9 cellular contexts compared by ENCODE assay signal in the genomic region with DNA sequence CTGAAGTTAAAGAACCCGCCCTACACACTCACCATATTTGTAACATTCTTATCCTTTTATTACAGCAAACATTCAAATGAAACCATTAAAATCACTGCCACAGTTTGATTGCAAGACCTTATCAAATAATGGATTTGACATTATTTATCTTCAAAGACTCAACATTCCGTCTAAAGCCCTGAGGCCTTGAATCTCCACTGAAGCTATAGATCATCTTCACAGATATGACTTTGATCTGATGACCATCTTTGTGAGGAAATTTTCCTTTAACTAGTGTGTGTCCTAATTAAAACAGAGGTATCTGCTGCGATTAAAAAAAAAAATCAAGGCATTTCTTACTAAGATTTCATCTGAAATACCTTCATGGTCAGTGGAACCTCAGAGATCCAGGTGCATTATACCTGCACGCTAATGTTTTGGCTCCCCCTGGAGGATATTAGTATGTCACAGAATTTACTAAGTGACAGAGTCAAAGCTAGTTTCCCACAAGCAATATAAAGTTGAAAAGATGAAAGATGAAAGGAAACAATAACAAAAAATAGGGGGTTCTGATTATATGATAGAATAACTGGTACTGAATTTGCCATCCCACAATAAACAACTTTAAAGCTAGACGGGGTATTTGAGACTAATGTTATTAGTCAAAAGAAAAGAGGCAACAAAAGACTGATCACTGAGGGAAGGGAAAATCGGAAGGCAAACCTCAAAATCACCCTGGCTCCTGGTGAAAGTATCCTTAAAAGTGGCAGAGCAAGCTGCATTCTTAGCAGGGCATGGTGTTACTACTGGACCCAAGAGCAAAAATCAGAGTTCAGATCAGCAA.
A peak's percentile ranks its signal among the peaks of the same experiment; 100 is the strongest.
DNase-seq lines count a peak whose midpoint lies in the region; ATAC-seq and TF ChIP-seq lines count a peak whose summit lies in the region.
"Had no signal": no experiment of that assay in that cellular context is flagged by ENCODE, and none has a peak within 500 bp of the region (broad histone marks: within the 10 kb centered on the region; RNA-seq: fewer than 3 reads in every experiment).

No MANE protein-coding gene starts in this region.

- H3K79me2 ChIP-seq in GM23338 (replicated peaks; ENCODE audit: insufficient read depth) (no peaks in the 10 kb centered on the region), OCI-LY1 (ENCODE audit: insufficient read depth, low read length) (no peaks in the 10 kb centered on the region)

- H3K36me3 Mint-ChIP-seq in GM23338 (ENCODE audit: low read depth) (no peaks in the 10 kb centered on the region), glutamatergic neuron (ENCODE audit: unreplicated experiment) (no peaks in the 10 kb centered on the region)

- H3K27me3 ChIP-seq in GM23338 (ENCODE audit: insufficient read depth): no peaks in the 10 kb centered on the region
- no peaks in the 10 kb centered on the region for H3K27me3 ChIP-seq in OCI-LY1 (ENCODE audit: insufficient read depth, low read length)
- H3K27me3 ChIP-seq in MG63: no peaks in the 10 kb centered on the region

- peaks cover 2% of the 10 kb centered on the region for H3K27me3 Mint-ChIP-seq in GM23338 (ENCODE audit: insufficient read depth, low read depth, poor library complexity)
- peaks cover 3% of the 10 kb centered on the region for H3K27me3 Mint-ChIP-seq in glutamatergic neuron (ENCODE audit: unreplicated experiment)

- peak; percentile 78 for ATAC-seq in GM23338
- ATAC-seq: stimulated activated naive CD8-positive, alpha-beta T cell treated with anti-CD3 and anti-CD28 coated beads, Interleukin-15, amount 100 ng/mL, for 72 hours had no signal

- H3K27ac ChIP-seq in 22Rv1 (peak overlapping the region; percentile 51), GM23338 (ENCODE audit: low read depth) (no peak overlapping the region), OCI-LY1 (ENCODE audit: low read depth, low read length, poor library complexity, severe bottlenecking) (peak overlapping the region; percentile 1)

- H3K4me1 Mint-ChIP-seq in GM23338: peaks cover 8% of the 10 kb centered on the region; the same call in 2 of the 3 replicates
- no peaks in the 10 kb centered on the region for H3K4me1 Mint-ChIP-seq in glutamatergic neuron (ENCODE audit: low read depth, unreplicated experiment)
- H3K4me1 Mint-ChIP-seq: stimulated activated naive CD8-positive, alpha-beta T cell treated with anti-CD3 and anti-CD28 coated beads, Interleukin-15, amount 100 ng/mL, for 72 hours had no signal

- H4K20me1 ChIP-seq in GM23338 (replicated peaks; ENCODE audit: insufficient read depth): no peaks in the 10 kb centered on the region
- H4K20me1 ChIP-seq in OCI-LY1 (ENCODE audit: insufficient read depth, low read length): no peaks in the 10 kb centered on the region

- H3K27ac Mint-ChIP-seq in GM23338: no peak overlapping the region
- no peak overlapping the region for H3K27ac Mint-ChIP-seq in glutamatergic neuron (ENCODE audit: unreplicated experiment)
- H3K27ac Mint-ChIP-seq: stimulated activated naive CD8-positive, alpha-beta T cell treated with anti-CD3 and anti-CD28 coated beads, Interleukin-15, amount 100 ng/mL, for 72 hours had no signal

- no peak overlapping the region for H3K4me2 ChIP-seq in GM23338
- peak overlapping the region; percentile 57 for H3K4me2 ChIP-seq in OCI-LY1 (ENCODE audit: low read length)

- H3K4me3 Mint-ChIP-seq in GM23338 (no peak overlapping the region), glutamatergic neuron (ENCODE audit: unreplicated experiment) (no peak overlapping the region)
- H3K4me3 Mint-ChIP-seq: stimulated activated naive CD8-positive, alpha-beta T cell treated with anti-CD3 and anti-CD28 coated beads, Interleukin-15, amount 100 ng/mL, for 72 hours had no signal

- H3K9me2 ChIP-seq in GM23338 (ENCODE audit: insufficient read depth) (no peaks in the 10 kb centered on the region; the same call in 1 of the 2 replicates), OCI-LY1 (ENCODE audit: low read depth, low read length) (no peaks in the 10 kb centered on the region)

- no peaks in the 10 kb centered on the region for H3F3A ChIP-seq in GM23338 (replicated peaks; ENCODE audit: low read depth)
- H3F3A ChIP-seq in OCI-LY1 (ENCODE audit: insufficient read depth, low read length): no peaks in the 10 kb centered on the region

- peak overlapping the region; percentile 2; the same call in 1 of the 2 replicates for H3K9ac ChIP-seq in OCI-LY1 (ENCODE audit: low read length)

- H3K4me3 ChIP-seq in GM23338 (no peak overlapping the region), OCI-LY1 (ENCODE audit: low read depth, low read length, poor library complexity, severe bottlenecking) (peak overlapping the region; percentile 33), MG63 (no peak overlapping the region)

- peak; percentile 81 for DNase-seq in GM23338 (ENCODE audit: low spot score)
- no peak for DNase-seq in glutamatergic neuron
- DNase-seq in COLO668 (lab: John Stamatoyannopoulos, UW; ENCODE audit: unreplicated experiment): no peak
- no peak for DNase-seq in activated naive CD4-positive, alpha-beta T cell treated with Interleukin-2 at 50 U/mL for 16 hours
- DNase-seq in KG1 (lab: John Stamatoyannopoulos, UW): no peak
- no peak for DNase-seq in MG63
- DNase-seq: stimulated activated naive CD8-positive, alpha-beta T cell treated with anti-CD3 and anti-CD28 coated beads, Interleukin-15, amount 100 ng/mL, for 72 hours had no signal

- H3K9me3 Mint-ChIP-seq in GM23338: no peaks in the 10 kb centered on the region; the same call in 2 of the 3 replicates
- no peaks in the 10 kb centered on the region for H3K9me3 Mint-ChIP-seq in glutamatergic neuron (ENCODE audit: unreplicated experiment)
- H3K9me3 Mint-ChIP-seq: stimulated activated naive CD8-positive, alpha-beta T cell treated with anti-CD3 and anti-CD28 coated beads, Interleukin-15, amount 100 ng/mL, for 72 hours had no signal

- H3K9me3 ChIP-seq in OCI-LY1 (ENCODE audit: low read length): no peaks in the 10 kb centered on the region
- no peaks in the 10 kb centered on the region for H3K9me3 ChIP-seq in MG63

- H2AFZ ChIP-seq in GM23338: peak overlapping the region; percentile 11; the same call in 1 of the 2 replicates
- H2AFZ ChIP-seq in OCI-LY1 (ENCODE audit: low read length): no peak overlapping the region

- peak; percentile 88 for TF ChIP-seq CTCF in 22Rv1 (IDR thresholded peaks at IDR 0.05)
- peak; percentile 75 to 95 for TF ChIP-seq CTCF in GM23338 (conservative IDR thresholded peaks at IDR 0.05; ENCODE audit: low read depth in 2 of 2)
- TF ChIP-seq CTCF in OCI-LY1 (IDR thresholded peaks at IDR 0.05; ENCODE audit: low read length): peak; percentile 83
- peak; percentile 68 for TF ChIP-seq CTCF in glutamatergic neuron (IDR thresholded peaks at IDR 0.05; ENCODE audit: partially characterized antibody, unreplicated experiment)

- H3K36me3 ChIP-seq in GM23338 (ENCODE audit: insufficient read depth) (no peaks in the 10 kb centered on the region), OCI-LY1 (ENCODE audit: insufficient read depth, low read length) (no peaks in the 10 kb centered on the region), MG63 (no peaks in the 10 kb centered on the region)

- no peaks in the 10 kb centered on the region for H3K4me1 ChIP-seq in GM23338 (ENCODE audit: insufficient read depth)
- peaks cover 12% of the 10 kb centered on the region for H3K4me1 ChIP-seq in OCI-LY1 (ENCODE audit: insufficient read depth, low read length, severe bottlenecking)

TF ChIP-seq in GM23338, 12 proteins besides CTCF, POLR2A, EP300 and RAD21 (continues in another document):
- TF ChIP-seq ZNF331 (CRISPR knock-in tag; IDR thresholded peaks at IDR 0.05; ENCODE audit: low read depth) (no peak), EZH2 (IDR thresholded peaks at IDR 0.05; ENCODE audit: low read depth, unreplicated experiment) (no peak), CREB1 (CRISPR knock-in tag; IDR thresholded peaks at IDR 0.05; ENCODE audit: low read depth) (no peak), POLR2AphosphoS5 (IDR thresholded peaks at IDR 0.05; ENCODE audit: low read depth) (no peak), JUNB (IDR thresholded peaks at IDR 0.05; ENCODE audit: unreplicated experiment) (no peak), STAT1 (IDR thresholded peaks at IDR 0.05; ENCODE audit: unreplicated experiment) (no peak), NANOG (IDR thresholded peaks at IDR 0.05; ENCODE audit: borderline replicate concordance) (no peak), ZNF114 (CRISPR knock-in tag; IDR thresholded peaks at IDR 0.05) (no peak), EZH2phosphoT487 (IDR thresholded peaks at IDR 0.05; ENCODE audit: unreplicated experiment) (no peak)
- TF ChIP-seq, protein P1, sequence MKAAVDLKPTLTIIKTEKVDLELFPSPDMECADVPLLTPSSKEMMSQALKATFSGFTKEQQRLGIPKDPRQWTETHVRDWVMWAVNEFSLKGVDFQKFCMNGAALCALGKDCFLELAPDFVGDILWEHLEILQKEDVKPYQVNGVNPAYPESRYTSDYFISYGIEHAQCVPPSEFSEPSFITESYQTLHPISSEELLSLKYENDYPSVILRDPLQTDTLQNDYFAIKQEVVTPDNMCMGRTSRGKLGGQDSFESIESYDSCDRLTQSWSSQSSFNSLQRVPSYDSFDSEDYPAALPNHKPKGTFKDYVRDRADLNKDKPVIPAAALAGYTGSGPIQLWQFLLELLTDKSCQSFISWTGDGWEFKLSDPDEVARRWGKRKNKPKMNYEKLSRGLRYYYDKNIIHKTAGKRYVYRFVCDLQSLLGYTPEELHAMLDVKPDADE (IDR thresholded peaks at IDR 0.05): no peak
- TF ChIP-seq, protein P2, sequence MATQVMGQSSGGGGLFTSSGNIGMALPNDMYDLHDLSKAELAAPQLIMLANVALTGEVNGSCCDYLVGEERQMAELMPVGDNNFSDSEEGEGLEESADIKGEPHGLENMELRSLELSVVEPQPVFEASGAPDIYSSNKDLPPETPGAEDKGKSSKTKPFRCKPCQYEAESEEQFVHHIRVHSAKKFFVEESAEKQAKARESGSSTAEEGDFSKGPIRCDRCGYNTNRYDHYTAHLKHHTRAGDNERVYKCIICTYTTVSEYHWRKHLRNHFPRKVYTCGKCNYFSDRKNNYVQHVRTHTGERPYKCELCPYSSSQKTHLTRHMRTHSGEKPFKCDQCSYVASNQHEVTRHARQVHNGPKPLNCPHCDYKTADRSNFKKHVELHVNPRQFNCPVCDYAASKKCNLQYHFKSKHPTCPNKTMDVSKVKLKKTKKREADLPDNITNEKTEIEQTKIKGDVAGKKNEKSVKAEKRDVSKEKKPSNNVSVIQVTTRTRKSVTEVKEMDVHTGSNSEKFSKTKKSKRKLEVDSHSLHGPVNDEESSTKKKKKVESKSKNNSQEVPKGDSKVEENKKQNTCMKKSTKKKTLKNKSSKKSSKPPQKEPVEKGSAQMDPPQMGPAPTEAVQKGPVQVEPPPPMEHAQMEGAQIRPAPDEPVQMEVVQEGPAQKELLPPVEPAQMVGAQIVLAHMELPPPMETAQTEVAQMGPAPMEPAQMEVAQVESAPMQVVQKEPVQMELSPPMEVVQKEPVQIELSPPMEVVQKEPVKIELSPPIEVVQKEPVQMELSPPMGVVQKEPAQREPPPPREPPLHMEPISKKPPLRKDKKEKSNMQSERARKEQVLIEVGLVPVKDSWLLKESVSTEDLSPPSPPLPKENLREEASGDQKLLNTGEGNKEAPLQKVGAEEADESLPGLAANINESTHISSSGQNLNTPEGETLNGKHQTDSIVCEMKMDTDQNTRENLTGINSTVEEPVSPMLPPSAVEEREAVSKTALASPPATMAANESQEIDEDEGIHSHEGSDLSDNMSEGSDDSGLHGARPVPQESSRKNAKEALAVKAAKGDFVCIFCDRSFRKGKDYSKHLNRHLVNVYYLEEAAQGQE (IDR thresholded peaks at IDR 0.05; ENCODE audit: unreplicated experiment): no peak
